In genomic region chr6:87714093-87714809, GRCh38 we compare ENCODE assay signal across 9 cellular contexts. TPM values are rescaled to one million over a fixed set of nuclear protein-coding genes. Genes with fewer than 3 reads are reported as not detected.
DNase-seq lines count a peak whose midpoint lies in the region; ATAC-seq, FAIRE-seq and TF ChIP-seq lines count a peak whose summit lies in the region.
"Had no signal": no experiment of that assay in that cellular context is flagged by ENCODE, and none has a peak within 500 bp of the region (broad histone marks: within the 10 kb centered on the region; RNA-seq: fewer than 3 reads in every experiment).

No MANE protein-coding gene starts in this region.

- CTCF ChIA-PET in HepG2 (lab: Yijun Ruan, JAX; ENCODE audit: low intra/inter-chr PET ratio, low total read pairs) = no interaction called here

- peaks cover 23% of the 10 kb centered on the region for H3K4me1 ChIP-seq in HepG2 (ENCODE audit: insufficient read depth, low read length)
- H3K4me1 ChIP-seq in right lobe of liver = no peaks in the 10 kb centered on the region
- no peaks in the 10 kb centered on the region; the same call in 1 of the 2 replicates for H3K4me1 ChIP-seq in Karpas-422 (ENCODE audit: low read length)
- H3K4me1 ChIP-seq in upper lobe of right lung = no peaks in the 10 kb centered on the region

- H3K4me2 ChIP-seq in HepG2 (ENCODE audit: low read depth, low read length) (no peak overlapping the region), Karpas-422 (ENCODE audit: low read depth, low read length, poor library complexity, severe bottlenecking) (no peak overlapping the region)

- H2AFZ ChIP-seq in HepG2 (ENCODE audit: low read length) = no peak overlapping the region
- H2AFZ ChIP-seq in Karpas-422 (ENCODE audit: low read length) = peak overlapping the region; percentile 32; the same call in 1 of the 2 replicates

- WGBS in HepG2 (ENCODE audit: low lambda C conversion rate) = 65% methylated on average over 2 of the region's 2 CpGs
- 81% methylated on average over 2 of the region's 2 CpGs for WGBS in right lobe of liver (ENCODE audit: insufficient coverage, low coverage, low lambda C conversion rate, missing lambda C conversion rate)

- no peaks in the 10 kb centered on the region for H3K9me2 ChIP-seq in Karpas-422 (replicated peaks; ENCODE audit: insufficient read depth, low read length)

- H3K27me3 ChIP-seq in HepG2 (ENCODE audit: control insufficient read depth in 1 of 2, insufficient read depth in 2 of 2, low read length in 2 of 2) (no peaks in the 10 kb centered on the region), right lobe of liver (no peaks in the 10 kb centered on the region), Karpas-422 (ENCODE audit: low read length) (no peaks in the 10 kb centered on the region), upper lobe of right lung (no peaks in the 10 kb centered on the region)

- no peak for FAIRE-seq in HepG2 (lab: Jason Lieb, UNC)
- FAIRE-seq: islet of Langerhans had no signal

- intact Hi-C loops in HepG2 (cut with micrococcal nuclease; ENCODE audit: unreplicated experiment) (no loop called here), right lobe of liver (cut with DNase I) (no loop called here), upper lobe of right lung (cut with DNase I) (no loop called here)

- ATAC-seq in HepG2 (no peak), right lobe of liver (no peak), upper lobe of right lung (peak; percentile 62)

- TF ChIP-seq EP300 in HepG2 (IDR thresholded peaks at IDR 0.05; ENCODE audit: low read depth in 2 of 2, low read length in 2 of 2) (no peak), HepG2 (CRISPR knock-in tag; IDR thresholded peaks at IDR 0.05; ENCODE audit: borderline replicate concordance) (no peak)

- H4K20me1 ChIP-seq in HepG2 (ENCODE audit: insufficient read depth, low read length) (no peaks in the 10 kb centered on the region), Karpas-422 (ENCODE audit: insufficient read depth, low read depth, low read length) (no peaks in the 10 kb centered on the region)

- H3K79me2 ChIP-seq in HepG2 (ENCODE audit: insufficient read depth, low read length) (no peaks in the 10 kb centered on the region), Karpas-422 (ENCODE audit: low read length) (no peaks in the 10 kb centered on the region)

- no peak for TF ChIP-seq CTCF in HepG2 (CRISPR knock-in tag; IDR thresholded peaks at IDR 0.05)
- no peak for TF ChIP-seq CTCF in right lobe of liver (IDR thresholded peaks at IDR 0.05)
- TF ChIP-seq CTCF in cardiac fibroblast (IDR thresholded peaks at IDR 0.05; ENCODE audit: low read depth, low read length) = no peak
- no peak for TF ChIP-seq CTCF in upper lobe of right lung (IDR thresholded peaks at IDR 0.05)

- TF ChIP-seq POLR2A in HepG2 (IDR thresholded peaks at IDR 0.05; ENCODE audit: insufficient read depth in 1 of 2, low read depth in 2 of 2, low read length in 2 of 2) (no peak), right lobe of liver (IDR thresholded peaks at IDR 0.05) (no peak)

- DNase-seq in HepG2 (ENCODE audit: low spot score) (no peak), right lobe of liver (no peak), Karpas-422 (peak; percentile 35), cardiac fibroblast (ENCODE audit: low read depth in 2 of 2) (peak; percentile 69 to 94), upper lobe of right lung (no peak), NCI-H748 treated with DMSO at 0.1 percent for 48 hours (lab: John Stamatoyannopoulos, UW) (no peak), D341Med (ENCODE audit: low spot score) (no peak), nucleus accumbens (lab: John Stamatoyannopoulos, UW) (no peak)

- no peak overlapping the region for H3K9ac ChIP-seq in HepG2 (ENCODE audit: insufficient read depth, low read depth, low read length)
- H3K9ac ChIP-seq in Karpas-422 (ENCODE audit: low read length) = no peak overlapping the region

- no TSS peak for BruUV-seq in HepG2 (replicated peaks; lab: Mats Ljungman, UMichigan)

- no peak overlapping the region for H3K4me3 ChIP-seq in HepG2 (replicated peaks in 1 of 3; ENCODE audit: insufficient read depth in 1 of 3, low read depth in 2 of 3, low read length in 3 of 3)
- no peak overlapping the region for H3K4me3 ChIP-seq in right lobe of liver
- no peak overlapping the region for H3K4me3 ChIP-seq in Karpas-422 (ENCODE audit: low read length)
- no peak overlapping the region for H3K4me3 ChIP-seq in cardiac fibroblast (replicated peaks in 1 of 2; ENCODE audit: low read depth in 2 of 2, low read length in 2 of 2)
- H3K4me3 ChIP-seq in upper lobe of right lung = no peak overlapping the region

- no peaks in the 10 kb centered on the region for H3K36me3 ChIP-seq in HepG2 (replicated peaks in 1 of 2; ENCODE audit: control insufficient read depth in 1 of 2, insufficient read depth in 2 of 2, low read length in 2 of 2)
- H3K36me3 ChIP-seq in right lobe of liver = no peaks in the 10 kb centered on the region
- H3K36me3 ChIP-seq in Karpas-422 (ENCODE audit: insufficient read depth, low read length) = no peaks in the 10 kb centered on the region
- no peaks in the 10 kb centered on the region for H3K36me3 ChIP-seq in upper lobe of right lung

- no peak for TF ChIP-seq RAD21 in HepG2 (CRISPR knock-in tag; IDR thresholded peaks at IDR 0.05)

- H3K27ac ChIP-seq in HepG2 (ENCODE audit: extremely low read length, insufficient read depth, low read length) = no peak overlapping the region
- no peak overlapping the region for H3K27ac ChIP-seq in right lobe of liver
- no peak overlapping the region for H3K27ac ChIP-seq in Karpas-422 (ENCODE audit: low read length)
- peak overlapping the region; percentile 30 for H3K27ac ChIP-seq in upper lobe of right lung

- in situ Hi-C loops in HepG2 (cut with HindIII; ENCODE audit: extremely low pct_ligation_motif_present, low pct_unique_long_range_greater_than_20kb) = no loop called here

- no peaks in the 10 kb centered on the region for H3K9me3 ChIP-seq in HepG2 (ENCODE audit: low read length)
- no peaks in the 10 kb centered on the region for H3K9me3 ChIP-seq in right lobe of liver
- no peaks in the 10 kb centered on the region for H3K9me3 ChIP-seq in Karpas-422 (ENCODE audit: low read length)
- no peaks in the 10 kb centered on the region for H3K9me3 ChIP-seq in upper lobe of right lung

- POLR2A ChIA-PET in HepG2 (lab: Yijun Ruan, JAX) = interaction anchor here (0.8 to 1.5 kb wide), 2 partner anchors 9 to 85 kb away, joined by 3 read pairs; no protein-coding TSS in a partner anchor

TF ChIP-seq in HepG2, 621 proteins besides CTCF, POLR2A, EP300 and RAD21 (continues in another document):
- TF ChIP-seq GMEB1 (CRISPR knock-in tag; IDR thresholded peaks at IDR 0.05; ENCODE audit: borderline replicate concordance) (no peak), CENPBD1 (CRISPR knock-in tag; IDR thresholded peaks at IDR 0.05; ENCODE audit: borderline replicate concordance, low read depth) (no peak), ZNF367 (CRISPR knock-in tag; IDR thresholded peaks at IDR 0.05; ENCODE audit: borderline replicate concordance) (no peak), FOSL1 (CRISPR knock-in tag; IDR thresholded peaks at IDR 0.05; ENCODE audit: borderline replicate concordance) (no peak), ZNF652 (CRISPR knock-in tag; IDR thresholded peaks at IDR 0.05; ENCODE audit: borderline replicate concordance, low read depth) (0 out of 2 replicates have a peak, but pooled peaks have one; percentile 21), ZNF333 (CRISPR knock-in tag; IDR thresholded peaks at IDR 0.05; ENCODE audit: borderline replicate concordance) (no peak), CHD2 (IDR thresholded peaks at IDR 0.05; ENCODE audit: low read depth, low read length) (no peak), ZMYM3 (CRISPR knock-in tag; IDR thresholded peaks at IDR 0.05) (no peak)

RNA-seq across cellular contexts. Expression of gene AKIRIN2, which starts 12.2 kb away (rescaled TPM):
- total RNA-seq in HepG2 (2016; rRNA removed; fragmentation: Illumina TruSeq; extraction: Trizol) (23.4 and 29.2 TPM in 2 replicates), right lobe of liver (10 to 100 TPM; 10.6 to 25.3 (median 18.6) TPM), upper lobe of right lung (56.6 TPM)
- total RNA-seq in HepG2 (2016; cell fraction: cytosol; rRNA removed; fragmentation: Illumina TruSeq; extraction: Trizol; ENCODE audit: low read depth) = 6.7 and 8.7 TPM in 2 replicates
- total RNA-seq in HepG2 (2016; cell fraction: insoluble cytoplasmic fraction; rRNA removed; fragmentation: Illumina TruSeq; extraction: Trizol) = 21.0 and 29.6 TPM in 2 replicates
- total RNA-seq in HepG2 (2016; cell fraction: membrane; rRNA removed; fragmentation: Illumina TruSeq; extraction: Trizol) = 30.2 and 32.7 TPM in 2 replicates
- total RNA-seq in HepG2 (2016; cell fraction: nucleus; rRNA removed; fragmentation: Illumina TruSeq; extraction: Trizol) = 28.7 and 38.1 TPM in 2 replicates
- polyA plus RNA-seq in HepG2 (2011; rRNA removed) = 15.6 and 16.0 TPM in 2 replicates
- polyA plus RNA-seq in HepG2 (2011; cell fraction: cytosol; rRNA removed) = 8.3 and 10.7 TPM in 2 replicates
- polyA plus RNA-seq in HepG2 (2011; cell fraction: nucleus; rRNA removed) = 22.6 and 23.5 TPM in 2 replicates
- polyA plus RNA-seq in HepG2 (2012) = 40.3 and 44.8 TPM in 2 replicates
- 17.2 and 17.9 TPM in 2 replicates for polyA plus RNA-seq in HepG2 (2016; cell fraction: cytosol; fragmentation: Illumina TruSeq; extraction: Trizol; ENCODE audit: low read depth)
- polyA plus RNA-seq in HepG2 (2016; cell fraction: insoluble cytoplasmic fraction; fragmentation: Illumina TruSeq; extraction: Trizol; ENCODE audit: low read depth) = 59.2 and 61.5 TPM in 2 replicates
- polyA plus RNA-seq in HepG2 (2016; cell fraction: membrane; fragmentation: Illumina TruSeq; extraction: Trizol; ENCODE audit: low read depth) = 34.9 and 39.3 TPM in 2 replicates
- 58.6 and 63.2 TPM in 2 replicates for polyA plus RNA-seq in HepG2 (2016; cell fraction: nucleus; fragmentation: Illumina TruSeq; extraction: Trizol; ENCODE audit: insufficient read depth, low read depth)
- 7.8 and 15.7 TPM in 2 replicates for polyA minus RNA-seq in HepG2 (2011; rRNA and poly(A)+ RNA removed; ENCODE audit: low replicate concordance)
- 25.7 and 27.7 TPM in 2 replicates for polyA minus RNA-seq in HepG2 (2011; cell fraction: cytosol; rRNA and poly(A)+ RNA removed)
- 40.0 and 50.9 TPM in 2 replicates for polyA minus RNA-seq in HepG2 (2011; cell fraction: nucleus; rRNA and poly(A)+ RNA removed)
- 47.0 and 50.1 TPM in 2 replicates for total RNA-seq in Karpas-422 (2014; rRNA removed; shearing (Covaris generic); ENCODE audit: low replicate concordance)

Comparison
In these comparisons a context has a peak if more than half of its experiments do, and no peak if none do; other contexts are left out.
1. DNase-seq: peak in Karpas-422 (single experiment) and cardiac fibroblast (2 of 2); none in HepG2 (single experiment), right lobe of liver (0 of 3), upper lobe of right lung (single experiment), NCI-H748 treated with DMSO at 0.1 percent for 48 hours (single experiment), D341Med (single experiment) and nucleus accumbens (0 of 56).